ENCODE assay signal across 21 cellular contexts in the genomic region with DNA sequence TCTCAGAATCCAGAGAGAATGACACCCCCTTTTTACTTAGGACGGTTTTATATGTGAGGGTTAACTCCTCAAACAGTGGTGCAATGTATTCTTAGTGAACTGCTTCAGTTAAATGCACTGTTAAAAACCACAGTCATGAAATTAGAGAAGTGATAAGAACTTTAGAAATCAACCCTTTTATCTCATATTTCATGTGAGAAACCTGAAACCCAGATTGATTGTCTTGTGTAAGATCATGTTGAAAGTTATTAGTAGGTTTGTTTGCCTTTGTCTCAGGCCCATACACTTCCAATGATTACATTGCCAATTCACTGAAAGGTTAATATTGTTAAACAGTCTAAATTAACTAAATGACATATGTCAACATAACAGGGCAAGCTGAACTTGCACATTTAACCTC.
"Had no signal": no experiment of that assay in that cellular context is flagged by ENCODE, and none has a peak within 500 bp of the region (broad histone marks: within the 10 kb centered on the region; RNA-seq: fewer than 3 reads in every experiment).

No MANE protein-coding gene starts in this region.

- H3K4me3 ChIP-seq: gastrocnemius medialis, left ventricle myocardium inferior, sigmoid colon, stomach had no signal

- H3K9me3 ChIP-seq: gastrocnemius medialis, left ventricle myocardium inferior, sigmoid colon, stomach had no signal

- H3K36me3 Mint-ChIP-seq: activated naive CD4-positive, alpha-beta T cell treated with anti-CD3 and anti-CD28 coated beads, Interleukin-2, amount 50 U/mL, for 72 hours; stimulated activated effector memory CD8-positive, alpha-beta T cell treated with anti-CD3 and anti-CD28 coated beads, Interleukin-12 subunit alpha, Interleukin-12 subunit beta, amount 100 ng/mL, for 72 hours had no signal

- H3K27me3 Mint-ChIP-seq: dendritic cell treated with granulocyte-macrophage colony-stimulating factor and Interleukin-4, amounts not matched to agents 40 ng/mL and 50 ng/mL, for 4 days had no signal

- H3K9me3 Mint-ChIP-seq: activated naive CD4-positive, alpha-beta T cell treated with anti-CD3 and anti-CD28 coated beads, Interleukin-2, amount 50 U/mL, for 72 hours; dendritic cell treated with granulocyte-macrophage colony-stimulating factor and Interleukin-4, amounts not matched to agents 40 ng/mL and 50 ng/mL, for 4 days; nephron progenitor cell; stimulated activated effector memory CD8-positive, alpha-beta T cell treated with anti-CD3 and anti-CD28 coated beads, Interleukin-12 subunit alpha, Interleukin-12 subunit beta, amount 100 ng/mL, for 72 hours had no signal

- H3K4me3 Mint-ChIP-seq: dendritic cell treated with granulocyte-macrophage colony-stimulating factor and Interleukin-4, amounts not matched to agents 40 ng/mL and 50 ng/mL, for 4 days; nephron progenitor cell; stimulated activated effector memory CD8-positive, alpha-beta T cell treated with anti-CD3 and anti-CD28 coated beads, Interleukin-12 subunit alpha, Interleukin-12 subunit beta, amount 100 ng/mL, for 72 hours had no signal

- H3K4me1 Mint-ChIP-seq: nephron progenitor cell; stimulated activated effector memory CD8-positive, alpha-beta T cell treated with anti-CD3 and anti-CD28 coated beads, Interleukin-12 subunit alpha, Interleukin-12 subunit beta, amount 100 ng/mL, for 72 hours had no signal

- DNase-seq: activated CD4-positive, alpha-beta T cell treated with anti-CD3 and anti-CD28 coated beads for 1 hour; activated CD4-positive, alpha-beta T cell treated with anti-CD3 and anti-CD28 coated beads, Interleukin-2, amount 50 U/mL, for 4 hours; activated gamma-delta T cell; effector CD8-positive, alpha-beta T cell; gastrocnemius medialis; head of caudate nucleus; kidney glomerular epithelial cell; left ventricle myocardium inferior; mammary epithelial cell; nephron progenitor cell; occipital lobe; posterior cingulate gyrus; sigmoid colon; stimulated activated CD4-positive, alpha-beta T cell treated with anti-CD3 and anti-CD28 coated beads, Interleukin-4, amount 100 ng/mL, for 24 hours; stomach; trophoblast cell; WERI-Rb-1 had no signal

- H3K4me1 ChIP-seq: gastrocnemius medialis, left ventricle myocardium inferior, sigmoid colon had no signal

- ATAC-seq: activated naive CD4-positive, alpha-beta T cell treated with anti-CD3 and anti-CD28 coated beads, Interleukin-2, amount 50 U/mL, for 72 hours; esophagus mucosa; gastrocnemius medialis; stimulated activated effector memory CD8-positive, alpha-beta T cell treated with anti-CD3 and anti-CD28 coated beads, Interleukin-12 subunit alpha, Interleukin-12 subunit beta, amount 100 ng/mL, for 72 hours had no signal

- H3K36me3 ChIP-seq: gastrocnemius medialis, left ventricle myocardium inferior, sigmoid colon, stomach, WERI-Rb-1 had no signal

- H3K27ac ChIP-seq: gastrocnemius medialis, left ventricle myocardium inferior, sigmoid colon, stomach, WERI-Rb-1 had no signal

- H3K27ac Mint-ChIP-seq: activated naive CD4-positive, alpha-beta T cell treated with anti-CD3 and anti-CD28 coated beads, Interleukin-2, amount 50 U/mL, for 72 hours; dendritic cell treated with granulocyte-macrophage colony-stimulating factor and Interleukin-4, amounts not matched to agents 40 ng/mL and 50 ng/mL, for 4 days; nephron progenitor cell; stimulated activated effector memory CD8-positive, alpha-beta T cell treated with anti-CD3 and anti-CD28 coated beads, Interleukin-12 subunit alpha, Interleukin-12 subunit beta, amount 100 ng/mL, for 72 hours had no signal
